Comparison of ENCODE assay signal across 11 cellular contexts in the genomic region with DNA sequence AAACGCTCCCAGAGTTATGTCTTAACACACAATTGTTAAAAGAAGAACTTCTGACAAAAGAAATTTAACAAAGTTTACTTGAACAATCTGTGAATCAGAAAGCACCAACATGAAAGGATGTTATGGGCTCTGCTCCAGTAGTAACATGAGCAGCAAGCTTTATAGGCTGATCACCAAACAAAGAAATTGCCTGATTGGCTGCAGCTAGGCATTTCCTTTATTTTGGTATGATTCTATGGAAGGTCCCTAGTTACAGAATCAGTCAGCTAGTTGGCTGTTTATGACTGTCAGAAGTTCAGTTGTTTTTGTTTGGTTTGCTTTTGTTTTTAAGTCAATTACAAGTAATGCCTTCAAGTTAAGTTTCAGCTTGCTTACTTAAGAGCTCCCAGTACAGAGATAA.
DNase-seq lines count a peak whose midpoint lies in the region; ATAC-seq and TF ChIP-seq lines count a peak whose summit lies in the region.
"Had no signal": no experiment of that assay in that cellular context is flagged by ENCODE, and none has a peak within 500 bp of the region (broad histone marks: within the 10 kb centered on the region; RNA-seq: fewer than 3 reads in every experiment).

No MANE protein-coding gene starts in this region.

- no peaks in the 10 kb centered on the region for H3K36me3 ChIP-seq in uterus

- no peak overlapping the region for H3K4me3 ChIP-seq in uterus

- H3K36me3 Mint-ChIP-seq in activated naive CD4-positive, alpha-beta T cell treated with anti-CD3 and anti-CD28 coated beads for 36 hours (ENCODE audit: low read depth), result no peaks in the 10 kb centered on the region
- H3K36me3 Mint-ChIP-seq in activated naive CD4-positive, alpha-beta T cell treated with anti-CD3 and anti-CD28 coated beads, Interleukin-2, amount 10 ng/mL, durations not matched to agents 7 days and 5 days, result no peaks in the 10 kb centered on the region
- no peaks in the 10 kb centered on the region for H3K36me3 Mint-ChIP-seq in stimulated activated effector memory CD8-positive, alpha-beta T cell treated with anti-CD3 and anti-CD28 coated beads, Interleukin-12 subunit alpha, Interleukin-12 subunit beta, amount 100 ng/mL, for 72 hours

- H3K27me3 Mint-ChIP-seq in activated naive CD4-positive, alpha-beta T cell treated with anti-CD3 and anti-CD28 coated beads for 36 hours (ENCODE audit: low read depth), result peaks cover 2% of the 10 kb centered on the region
- no peaks in the 10 kb centered on the region for H3K27me3 Mint-ChIP-seq in activated naive CD4-positive, alpha-beta T cell treated with anti-CD3 and anti-CD28 coated beads, Interleukin-2, amount 10 ng/mL, durations not matched to agents 7 days and 5 days
- H3K27me3 Mint-ChIP-seq: B cell had no signal

- H3K4me3 Mint-ChIP-seq in activated naive CD4-positive, alpha-beta T cell treated with anti-CD3 and anti-CD28 coated beads for 36 hours, result no peak overlapping the region
- no peak overlapping the region for H3K4me3 Mint-ChIP-seq in activated naive CD4-positive, alpha-beta T cell treated with anti-CD3 and anti-CD28 coated beads, Interleukin-2, amount 10 ng/mL, durations not matched to agents 7 days and 5 days
- H3K4me3 Mint-ChIP-seq in stimulated activated effector memory CD8-positive, alpha-beta T cell treated with anti-CD3 and anti-CD28 coated beads, Interleukin-12 subunit alpha, Interleukin-12 subunit beta, amount 100 ng/mL, for 72 hours, result peak overlapping the region; percentile 13
- H3K4me3 Mint-ChIP-seq: B cell had no signal

- CTCF ChIA-PET in activated naive CD4-positive, alpha-beta T cell treated with anti-CD3 and anti-CD28 coated beads for 36 hours (lab: Charles Lee), result interaction anchor here (0.5 kb wide), 1 partner anchor 356 kb away, joined by 3 read pairs; no protein-coding TSS in a partner anchor
- CTCF ChIA-PET in activated naive CD4-positive, alpha-beta T cell treated with anti-CD3 and anti-CD28 coated beads, Interleukin-2, amount 10 ng/mL, durations not matched to agents 7 days and 5 days (lab: Charles Lee), result no interaction called here

- TF ChIP-seq CTCF in uterus (IDR thresholded peaks at IDR 0.05), result no peak

- peak; percentile 13 for DNase-seq in activated naive CD4-positive, alpha-beta T cell treated with anti-CD3 and anti-CD28 coated beads for 36 hours
- DNase-seq in activated naive CD4-positive, alpha-beta T cell treated with anti-CD3 and anti-CD28 coated beads, Interleukin-2, amount 10 ng/mL, durations not matched to agents 7 days and 5 days, result no peak
- DNase-seq in HT1080 (ENCODE audit: low read depth), result peak; percentile 11
- peak in 1 of 2 donors; percentile 48 for DNase-seq in stimulated activated effector memory CD8-positive, alpha-beta T cell treated with anti-CD3 and anti-CD28 coated beads, Interleukin-12 subunit alpha, Interleukin-12 subunit beta, amount 100 ng/mL, for 72 hours (ENCODE audit: low spot score in 2 of 2)
- DNase-seq in uterus, result no peak
- DNase-seq in HuH-7.5 (ENCODE audit: low spot score), result no peak
- DNase-seq in kidney glomerular epithelial cell (lab: John Stamatoyannopoulos, UW), result no peak
- DNase-seq: activated CD8-positive, alpha-beta memory T cell treated with anti-CD3 and anti-CD28 coated beads, Interleukin-2, amount 50 U/mL, for 48 hours had no signal

- ATAC-seq in HG02678 (IDR thresholded peaks at IDR 0.05; ENCODE audit: unreplicated experiment), result peak; percentile 68
- ATAC-seq in stimulated activated effector memory CD8-positive, alpha-beta T cell treated with anti-CD3 and anti-CD28 coated beads, Interleukin-12 subunit alpha, Interleukin-12 subunit beta, amount 100 ng/mL, for 72 hours, result peak; percentile 88

- H3K27me3 ChIP-seq in uterus, result no peaks in the 10 kb centered on the region

- no peak overlapping the region for H3K27ac Mint-ChIP-seq in activated naive CD4-positive, alpha-beta T cell treated with anti-CD3 and anti-CD28 coated beads for 36 hours
- H3K27ac Mint-ChIP-seq in activated naive CD4-positive, alpha-beta T cell treated with anti-CD3 and anti-CD28 coated beads, Interleukin-2, amount 10 ng/mL, durations not matched to agents 7 days and 5 days, result no peak overlapping the region
- H3K27ac Mint-ChIP-seq in stimulated activated effector memory CD8-positive, alpha-beta T cell treated with anti-CD3 and anti-CD28 coated beads, Interleukin-12 subunit alpha, Interleukin-12 subunit beta, amount 100 ng/mL, for 72 hours, result peak overlapping the region; percentile 87
- H3K27ac Mint-ChIP-seq: B cell had no signal

- H3K27ac ChIP-seq in uterus, result no peak overlapping the region
- H3K27ac ChIP-seq: parathyroid adenoma had no signal

- H3K9me3 Mint-ChIP-seq in activated naive CD4-positive, alpha-beta T cell treated with anti-CD3 and anti-CD28 coated beads for 36 hours, result no peaks in the 10 kb centered on the region
- H3K9me3 Mint-ChIP-seq in activated naive CD4-positive, alpha-beta T cell treated with anti-CD3 and anti-CD28 coated beads, Interleukin-2, amount 10 ng/mL, durations not matched to agents 7 days and 5 days, result no peaks in the 10 kb centered on the region
- no peaks in the 10 kb centered on the region for H3K9me3 Mint-ChIP-seq in stimulated activated effector memory CD8-positive, alpha-beta T cell treated with anti-CD3 and anti-CD28 coated beads, Interleukin-12 subunit alpha, Interleukin-12 subunit beta, amount 100 ng/mL, for 72 hours

- peaks cover 2% of the 10 kb centered on the region for H3K4me1 Mint-ChIP-seq in activated naive CD4-positive, alpha-beta T cell treated with anti-CD3 and anti-CD28 coated beads for 36 hours (ENCODE audit: low read depth)
- H3K4me1 Mint-ChIP-seq in activated naive CD4-positive, alpha-beta T cell treated with anti-CD3 and anti-CD28 coated beads, Interleukin-2, amount 10 ng/mL, durations not matched to agents 7 days and 5 days, result no peaks in the 10 kb centered on the region
- peaks cover 6% of the 10 kb centered on the region for H3K4me1 Mint-ChIP-seq in stimulated activated effector memory CD8-positive, alpha-beta T cell treated with anti-CD3 and anti-CD28 coated beads, Interleukin-12 subunit alpha, Interleukin-12 subunit beta, amount 100 ng/mL, for 72 hours
- H3K4me1 Mint-ChIP-seq: B cell had no signal

- no peaks in the 10 kb centered on the region for H3K4me1 ChIP-seq in uterus
- H3K4me1 ChIP-seq: parathyroid adenoma had no signal

- no peaks in the 10 kb centered on the region for H3K9me3 ChIP-seq in uterus

- TF ChIP-seq POLR2A in uterus (IDR thresholded peaks at IDR 0.05), result no peak

- intact Hi-C loops in activated naive CD4-positive, alpha-beta T cell treated with anti-CD3 and anti-CD28 coated beads for 36 hours (cut with micrococcal nuclease), result loop anchor here (1.0 kb wide), 1 partner anchor 103 kb away; a partner anchor contains a TSS
- intact Hi-C loops in uterus (cut with DNase I; ENCODE audit: low total_unique reads), result no loop called here

Comparison
In these comparisons a context has a peak if more than half of its experiments do, and no peak if none do; other contexts are left out.
1. DNase-seq: peak in activated naive CD4-positive, alpha-beta T cell treated with anti-CD3 and anti-CD28 coated beads for 36 hours (single experiment) and HT1080 (single experiment); none in activated naive CD4-positive, alpha-beta T cell treated with anti-CD3 and anti-CD28 coated beads, Interleukin-2, amount 10 ng/mL, durations not matched to agents 7 days and 5 days (single experiment), uterus (0 of 2), HuH-7.5 (single experiment) and kidney glomerular epithelial cell (single experiment).